Comparison of ENCODE assay signal across 17 cellular contexts in the genomic region with DNA sequence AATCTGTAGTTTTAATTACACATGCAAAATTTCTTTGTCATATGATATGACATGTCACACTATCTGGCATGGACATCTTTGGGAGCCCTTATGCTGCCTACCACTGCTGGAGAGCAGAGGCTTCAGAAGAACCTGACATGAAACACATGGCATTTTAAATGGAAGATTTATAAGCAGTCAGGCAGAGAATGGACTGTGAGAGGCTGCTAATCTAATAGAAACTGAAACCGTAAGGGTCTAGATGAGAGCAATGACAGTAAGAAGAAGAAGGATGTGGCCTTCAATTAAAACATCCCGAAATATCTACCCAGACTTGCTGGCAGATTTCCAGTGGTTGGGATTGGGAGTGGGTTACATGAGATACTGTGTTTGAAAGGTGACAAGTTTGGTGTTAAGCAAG.
DNase-seq lines count a peak whose midpoint lies in the region; ATAC-seq, FAIRE-seq and TF ChIP-seq lines count a peak whose summit lies in the region.
"Had no signal": no experiment of that assay in that cellular context is flagged by ENCODE, and none has a peak within 500 bp of the region (broad histone marks: within the 10 kb centered on the region; RNA-seq: fewer than 3 reads in every experiment).

No MANE protein-coding gene starts in this region.

- H3K4me3 ChIP-seq in gastroesophageal sphincter = no peak overlapping the region
- no peak overlapping the region for H3K4me3 ChIP-seq in colonic mucosa

- no peak for TF ChIP-seq EP300 in gastroesophageal sphincter (IDR thresholded peaks at IDR 0.05)

- H3K36me3 ChIP-seq in gastroesophageal sphincter (no peaks in the 10 kb centered on the region), colonic mucosa (no peaks in the 10 kb centered on the region)

- H3K27ac ChIP-seq in gastroesophageal sphincter (no peak overlapping the region), colonic mucosa (no peak overlapping the region)
- H3K27ac ChIP-seq: KMS-11 had no signal

- peak; percentile 8 for FAIRE-seq in GM19239 (lab: Jason Lieb, UNC)
- FAIRE-seq: HepG2 had no signal

- no peak for TF ChIP-seq CTCF in gastroesophageal sphincter (IDR thresholded peaks at IDR 0.05)
- TF ChIP-seq CTCF in colonic mucosa (IDR thresholded peaks at IDR 0.05) = no peak

- no peak overlapping the region for H3K9ac ChIP-seq in colonic mucosa (ENCODE audit: low read depth in 2 of 2, low read length in 2 of 2)
- H3K9ac ChIP-seq: KMS-11 had no signal

- ATAC-seq in GM18498 (IDR thresholded peaks at IDR 0.05; ENCODE audit: unreplicated experiment) (peak; percentile 47), HG03354 (IDR thresholded peaks at IDR 0.05; ENCODE audit: poor library complexity, severe bottlenecking, unreplicated experiment) (peak; percentile 40), GM18868 (IDR thresholded peaks at IDR 0.05; ENCODE audit: unreplicated experiment) (no peak), gastroesophageal sphincter (no peak)
- ATAC-seq: HCT116, HepG2 had no signal

- no peaks in the 10 kb centered on the region for H3K9me3 ChIP-seq in gastroesophageal sphincter
- H3K9me3 ChIP-seq in colonic mucosa = no peaks in the 10 kb centered on the region

- H3K4me1 ChIP-seq in gastroesophageal sphincter (no peaks in the 10 kb centered on the region), colonic mucosa (no peaks in the 10 kb centered on the region)

- intact Hi-C loops in colonic mucosa (cut with DNase I) = no loop called here

- H3K27me3 ChIP-seq in gastroesophageal sphincter = no peaks in the 10 kb centered on the region
- H3K27me3 ChIP-seq in colonic mucosa = no peaks in the 10 kb centered on the region

- 52 to 69% methylated on average over 2 of the region's 2 CpGs for whole genome bisulfite sequencing in gastroesophageal sphincter (ENCODE audit: low coverage in 1 of 2), 2 donors

- no peak for TF ChIP-seq POLR2A in gastroesophageal sphincter (IDR thresholded peaks at IDR 0.05)

- no peak for DNase-seq in GM19239 (ENCODE audit: insufficient read length, low spot score)
- peak; percentile 19 for DNase-seq in left kidney (ENCODE audit: low read depth, low spot score)
- DNase-seq in colonic mucosa = no peak
- DNase-seq: CD4-positive, CD25-positive, alpha-beta regulatory T cell; GF-D8; NCI-H1092 treated with DMSO at 0.1 percent for 48 hours; NCI-H1694; NCI-H2107; NCI-H226; NCI-H69 had no signal

Comparison
In these comparisons a context has a peak if more than half of its experiments do, and no peak if none do; other contexts are left out.
1. ATAC-seq: peak in GM18498 (single experiment) and HG03354 (single experiment); none in GM18868 (single experiment) and gastroesophageal sphincter (single experiment).